1 cellular context compared by ENCODE assay signal in the genomic region with DNA sequence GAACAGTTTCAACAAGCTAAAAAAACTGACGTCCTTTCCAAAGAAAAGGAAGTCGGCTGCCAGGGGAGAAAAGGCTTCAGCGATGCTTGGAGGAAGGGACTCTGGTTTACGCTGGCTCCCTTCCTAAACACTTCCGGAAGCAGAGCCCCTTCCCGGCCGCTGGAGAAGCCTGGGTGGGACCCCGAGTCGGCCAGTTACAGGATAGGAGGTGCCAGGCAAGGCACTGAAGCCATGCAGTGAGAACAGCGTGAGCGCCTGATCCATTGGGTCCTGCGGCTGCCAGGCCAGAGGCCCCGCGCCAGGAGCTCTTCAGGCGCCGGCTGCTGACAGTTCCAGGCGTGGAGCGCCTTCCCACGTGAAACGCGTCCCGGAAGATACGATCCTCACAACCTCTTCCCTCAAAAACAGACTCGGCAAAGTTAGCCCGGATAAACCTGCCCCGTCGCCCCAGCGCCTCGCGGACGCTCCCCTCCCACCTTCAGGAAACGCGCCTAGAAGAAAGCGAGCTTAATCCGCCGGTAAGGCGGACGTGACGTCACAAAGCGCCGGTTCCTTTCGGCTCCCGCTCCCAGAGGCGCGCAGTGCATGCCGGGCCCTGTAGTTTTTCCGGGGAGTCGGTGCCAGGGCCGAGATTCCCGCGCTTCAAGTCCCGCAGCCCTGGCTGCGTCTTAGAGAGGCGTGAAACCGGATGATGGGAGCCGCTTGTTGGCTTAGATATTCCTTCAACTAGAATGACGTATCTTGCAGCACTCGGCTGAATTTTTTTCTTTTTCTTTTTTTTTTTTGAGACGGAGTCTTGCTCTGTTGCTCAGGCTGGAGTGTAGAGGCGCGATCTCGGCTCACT.
TF ChIP-seq lines count a peak whose summit lies in the region.

A gene with protein sequence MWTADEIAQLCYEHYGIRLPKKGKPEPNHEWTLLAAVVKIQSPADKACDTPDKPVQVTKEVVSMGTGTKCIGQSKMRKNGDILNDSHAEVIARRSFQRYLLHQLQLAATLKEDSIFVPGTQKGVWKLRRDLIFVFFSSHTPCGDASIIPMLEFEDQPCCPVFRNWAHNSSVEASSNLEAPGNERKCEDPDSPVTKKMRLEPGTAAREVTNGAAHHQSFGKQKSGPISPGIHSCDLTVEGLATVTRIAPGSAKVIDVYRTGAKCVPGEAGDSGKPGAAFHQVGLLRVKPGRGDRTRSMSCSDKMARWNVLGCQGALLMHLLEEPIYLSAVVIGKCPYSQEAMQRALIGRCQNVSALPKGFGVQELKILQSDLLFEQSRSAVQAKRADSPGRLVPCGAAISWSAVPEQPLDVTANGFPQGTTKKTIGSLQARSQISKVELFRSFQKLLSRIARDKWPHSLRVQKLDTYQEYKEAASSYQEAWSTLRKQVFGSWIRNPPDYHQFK (minus strand): TSS at position 520 of the 844 bp plus-strand sequence. CDS start 2,482 bp downstream, outside the sequence.

TF ChIP-seq in GM12878, 131 proteins besides CTCF, POLR2A, EP300 and RAD21 (continued from another document):
- no peak for TF ChIP-seq BCL3 (IDR thresholded peaks at IDR 0.05; ENCODE audit: borderline replicate concordance, insufficient read depth, low read depth, low read length, poor library complexity, severe bottlenecking)
- TF ChIP-seq NR2F1 (conservative IDR thresholded peaks at IDR 0.05): 0 out of 2 replicates have a peak, but pooled peaks have one; percentile 14
- no peak for TF ChIP-seq SPI1 (IDR thresholded peaks at IDR 0.05; ENCODE audit: borderline replicate concordance, insufficient read depth, low read depth, low read length)
- no peak for TF ChIP-seq ZNF687 (IDR thresholded peaks at IDR 0.05)
- TF ChIP-seq CBFB (IDR thresholded peaks at IDR 0.05; ENCODE audit: low read depth): peak; percentile 83
- no peak; the same call in 1 of the 2 replicates for TF ChIP-seq RCOR1 (conservative IDR thresholded peaks at IDR 0.05; ENCODE audit: low read depth, low read length)
- no peak for TF ChIP-seq FOS (IDR thresholded peaks at IDR 0.05; ENCODE audit: borderline replicate concordance, extremely low read depth, insufficient read length)
- TF ChIP-seq ZNF622 (IDR thresholded peaks at IDR 0.05): no peak
- no peak for TF ChIP-seq RAD51 (IDR thresholded peaks at IDR 0.05)
- TF ChIP-seq ZNF274 (IDR thresholded peaks at IDR 0.05; ENCODE audit: insufficient read depth, insufficient read length): no peak
- no peak for TF ChIP-seq TCF3 (IDR thresholded peaks at IDR 0.05; ENCODE audit: borderline replicate concordance, insufficient read depth, low read depth, low read length)
- TF ChIP-seq MXI1 (IDR thresholded peaks at IDR 0.05; ENCODE audit: low read depth, low read length): peak; percentile 97
- TF ChIP-seq ZZZ3 (IDR thresholded peaks at IDR 0.05; ENCODE audit: control insufficient read depth, insufficient read length, low read depth): no peak
- no peak for TF ChIP-seq SRF (IDR thresholded peaks at IDR 0.05; ENCODE audit: low read depth in 2 of 2, low read length in 2 of 2)
- TF ChIP-seq JUND (IDR thresholded peaks at IDR 0.05; ENCODE audit: low read depth, low read length): no peak
- peak; percentile 47; the same call in 1 of the 2 replicates for TF ChIP-seq YY1 (IDR thresholded peaks at IDR 0.05; ENCODE audit: low read depth, low read length)
- no peak for TF ChIP-seq MAX (IDR thresholded peaks at IDR 0.05; ENCODE audit: low read depth, low read length)
- TF ChIP-seq BACH1 (IDR thresholded peaks at IDR 0.05; ENCODE audit: borderline replicate concordance): 0 out of 2 replicates have a peak, but pooled peaks have one; percentile 32
- TF ChIP-seq PAX8 (IDR thresholded peaks at IDR 0.05): no peak
- TF ChIP-seq, protein P1, sequence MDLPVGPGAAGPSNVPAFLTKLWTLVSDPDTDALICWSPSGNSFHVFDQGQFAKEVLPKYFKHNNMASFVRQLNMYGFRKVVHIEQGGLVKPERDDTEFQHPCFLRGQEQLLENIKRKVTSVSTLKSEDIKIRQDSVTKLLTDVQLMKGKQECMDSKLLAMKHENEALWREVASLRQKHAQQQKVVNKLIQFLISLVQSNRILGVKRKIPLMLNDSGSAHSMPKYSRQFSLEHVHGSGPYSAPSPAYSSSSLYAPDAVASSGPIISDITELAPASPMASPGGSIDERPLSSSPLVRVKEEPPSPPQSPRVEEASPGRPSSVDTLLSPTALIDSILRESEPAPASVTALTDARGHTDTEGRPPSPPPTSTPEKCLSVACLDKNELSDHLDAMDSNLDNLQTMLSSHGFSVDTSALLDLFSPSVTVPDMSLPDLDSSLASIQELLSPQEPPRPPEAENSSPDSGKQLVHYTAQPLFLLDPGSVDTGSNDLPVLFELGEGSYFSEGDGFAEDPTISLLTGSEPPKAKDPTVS (IDR thresholded peaks at IDR 0.05; ENCODE audit: low read depth, low read length): peak; percentile 18; the same call in 1 of the 2 replicates
- TF ChIP-seq NFIC (IDR thresholded peaks at IDR 0.05; ENCODE audit: low read depth, low read length): no peak
- no peak for TF ChIP-seq NFXL1 (IDR thresholded peaks at IDR 0.05; ENCODE audit: borderline replicate concordance)
- TF ChIP-seq MEF2B (IDR thresholded peaks at IDR 0.05; ENCODE audit: partially characterized antibody, poor library complexity, severe bottlenecking): no peak
- TF ChIP-seq CHD4 (IDR thresholded peaks at IDR 0.05): no peak
- no peak for TF ChIP-seq SP1 (IDR thresholded peaks at IDR 0.05; ENCODE audit: low read depth, low read length)
- no peak for TF ChIP-seq MYB (IDR thresholded peaks at IDR 0.05; ENCODE audit: borderline replicate concordance, low read depth, low read length)
